Comparison of ENCODE assay signal across 8 cellular contexts in genomic region chr3:157160652-157161480, GRCh38. TPM values are rescaled to one million over a fixed set of nuclear protein-coding genes. Genes with fewer than 3 reads are reported as not detected.
DNase-seq lines count a peak whose midpoint lies in the region; ATAC-seq and TF ChIP-seq lines count a peak whose summit lies in the region.

No MANE protein-coding gene starts in this region.

- H3K4me3 ChIP-seq in CD8-positive, alpha-beta T cell (ENCODE audit: low read depth, low read length) = peak overlapping the region; percentile 84
- H3K4me3 ChIP-seq in thymus (ENCODE audit: low read length) = peak overlapping the region; percentile 86

- TF ChIP-seq CTCF in CD8-positive, alpha-beta T cell (IDR thresholded peaks at IDR 0.05) = no peak
- no peak for TF ChIP-seq CTCF in nephron progenitor cell (IDR thresholded peaks at IDR 0.05)

- intact Hi-C loops in CD8-positive, alpha-beta T cell (cut with DNase I, micrococcal nuclease) = loop anchor here (1.0 to 5.0 kb wide), 11 partner anchors 14 to 1309 kb away; partner anchors contain the start of genes GMPS (in 1 of the 2), RSRC1 (in 1 of the 2), SLC33A1 (in 1 of the 2) and SSR3 (in 1 of the 2)

- H3K36me3 ChIP-seq in CD8-positive, alpha-beta T cell (ENCODE audit: insufficient read depth, low read length) = peaks cover 31% of the 10 kb centered on the region
- no peaks in the 10 kb centered on the region for H3K36me3 ChIP-seq in thymus (ENCODE audit: control insufficient read depth, insufficient read depth)

- no peaks in the 10 kb centered on the region for H3K9me3 ChIP-seq in CD8-positive, alpha-beta T cell (ENCODE audit: low read length)
- H3K9me3 ChIP-seq in thymus (ENCODE audit: control insufficient read depth) = no peaks in the 10 kb centered on the region

- WGBS in thymus = 18% methylated on average over 22 of the region's 22 CpGs

- H3K4me1 ChIP-seq in CD8-positive, alpha-beta T cell (ENCODE audit: insufficient read depth, low read length) = peaks cover 42% of the 10 kb centered on the region
- peaks cover 10% of the 10 kb centered on the region for H3K4me1 ChIP-seq in thymus (ENCODE audit: control insufficient read depth, insufficient read depth, low read length)

- peaks cover 47% of the 10 kb centered on the region for H3K4me1 Mint-ChIP-seq in CD8-positive, alpha-beta T cell (ENCODE audit: low read depth)
- H3K4me1 Mint-ChIP-seq in activated T-cell treated with anti-CD3 and anti-CD28 coated beads, Interleukin-2, amount 50 U/mL, for 4 hours (ENCODE audit: low read depth) = peaks cover 38% of the 10 kb centered on the region
- H3K4me1 Mint-ChIP-seq in nephron progenitor cell = peaks cover 53% of the 10 kb centered on the region

- peak overlapping the region; percentile 96 for H3K4me3 Mint-ChIP-seq in CD8-positive, alpha-beta T cell
- H3K4me3 Mint-ChIP-seq in activated T-cell treated with anti-CD3 and anti-CD28 coated beads, Interleukin-2, amount 50 U/mL, for 4 hours = peak overlapping the region; percentile 96
- H3K4me3 Mint-ChIP-seq in nephron progenitor cell = peak overlapping the region; percentile 96

- H3K27me3 Mint-ChIP-seq in CD8-positive, alpha-beta T cell (ENCODE audit: low read depth) = no peaks in the 10 kb centered on the region
- H3K27me3 Mint-ChIP-seq in activated T-cell treated with anti-CD3 and anti-CD28 coated beads, Interleukin-2, amount 50 U/mL, for 4 hours (ENCODE audit: low read depth) = no peaks in the 10 kb centered on the region
- H3K27me3 Mint-ChIP-seq in nephron progenitor cell (ENCODE audit: low read depth, poor library complexity) = no peaks in the 10 kb centered on the region

- ATAC-seq in CD8-positive, alpha-beta T cell = peak; percentile 25
- ATAC-seq in GM19324 (IDR thresholded peaks at IDR 0.05; ENCODE audit: low FRiP score, unreplicated experiment) (peak; percentile 32), HG03432 (IDR thresholded peaks at IDR 0.05; ENCODE audit: unreplicated experiment) (peak; percentile 40)
- ATAC-seq in activated T-cell treated with anti-CD3 and anti-CD28 coated beads, Interleukin-2, amount 50 U/mL, for 4 hours = peak; percentile 38 to 46

- no peaks in the 10 kb centered on the region for H3K27me3 ChIP-seq in CD8-positive, alpha-beta T cell (ENCODE audit: insufficient read depth, low read length)
- H3K27me3 ChIP-seq in thymus (ENCODE audit: control insufficient read depth, insufficient read depth) = no peaks in the 10 kb centered on the region

- CTCF ChIA-PET in CD8-positive, alpha-beta T cell (lab: Charles Lee) = interaction anchor here (0.6 to 3.0 kb wide), 6 partner anchors 8 to 481 kb away, joined by 3 to 33 read pairs (median 5); no protein-coding TSS in a partner anchor

- peak in 4 of 7 experiments; percentile 29 to 63 (median 58) for DNase-seq in CD8-positive, alpha-beta T cell
- DNase-seq in NCI-H82 (lab: John Stamatoyannopoulos, UW) = peak; percentile 95
- peak; percentile 54 for DNase-seq in activated T-cell treated with anti-CD3 and anti-CD28 coated beads, Interleukin-2, amount 50 U/mL, for 4 hours
- peak; percentile 89 for DNase-seq in fibroblast of the conjunctiva (ENCODE audit: low read depth)
- no peak for DNase-seq in nephron progenitor cell

- H3K9me3 Mint-ChIP-seq in CD8-positive, alpha-beta T cell = no peaks in the 10 kb centered on the region
- H3K9me3 Mint-ChIP-seq in activated T-cell treated with anti-CD3 and anti-CD28 coated beads, Interleukin-2, amount 50 U/mL, for 4 hours = no peaks in the 10 kb centered on the region
- no peaks in the 10 kb centered on the region for H3K9me3 Mint-ChIP-seq in nephron progenitor cell

- POLR2A ChIA-PET in CD8-positive, alpha-beta T cell (lab: Charles Lee) = interaction anchor here (0.6 to 6.4 kb wide), 25 partner anchors 8 to 1355 kb away, joined by 3 to 378 read pairs (median 5); partner anchors contain the start of genes C3orf33, GMPS, RSRC1 and SSR3

- peak overlapping the region; percentile 99 for H3K27ac ChIP-seq in CD8-positive, alpha-beta T cell (ENCODE audit: low read depth, low read length)
- peak overlapping the region; percentile 100 for H3K27ac ChIP-seq in thymus (ENCODE audit: low read depth)

- peaks cover 44% of the 10 kb centered on the region for H3K36me3 Mint-ChIP-seq in CD8-positive, alpha-beta T cell
- H3K36me3 Mint-ChIP-seq in activated T-cell treated with anti-CD3 and anti-CD28 coated beads, Interleukin-2, amount 50 U/mL, for 4 hours (ENCODE audit: insufficient read depth) = peaks cover 39% of the 10 kb centered on the region
- peaks cover 41% of the 10 kb centered on the region for H3K36me3 Mint-ChIP-seq in nephron progenitor cell (ENCODE audit: low read depth)

- peak overlapping the region; percentile 100 for H3K27ac Mint-ChIP-seq in CD8-positive, alpha-beta T cell
- peak overlapping the region; percentile 99 for H3K27ac Mint-ChIP-seq in nephron progenitor cell

RNA-seq across cellular contexts. Expression of gene CCNL1, which starts 0.9 kb away (rescaled TPM):
- total RNA-seq in CD8-positive, alpha-beta T cell = 1,000 to 10,000 TPM; 1,161 to 1,206 TPM
- total RNA-seq in activated T-cell treated with anti-CD3 and anti-CD28 coated beads, Interleukin-2, amount 50 U/mL, for 4 hours = 100 to 1,000 TPM; 138 to 152 (median 151) TPM
- polyA plus RNA-seq in thymus = 248 TPM

Comparison
In these comparisons a context has a peak if more than half of its experiments do, and no peak if none do; other contexts are left out.
1. RNA of gene CCNL1, which starts 0.9 kb away (total RNA-seq): 1,161 to 1,206 TPM in CD8-positive, alpha-beta T cell; 138 to 152 TPM in activated T-cell treated with anti-CD3 and anti-CD28 coated beads, Interleukin-2, amount 50 U/mL, for 4 hours; every median in the first group is over 4 times any median in the second.
2. Peak in every context shown above with its lines, with median percentiles within 50 percentile points of each other: ATAC-seq and H3K4me3 Mint-ChIP-seq.